Comparison of ENCODE assay signal across 1 cellular context in genomic region chr17:39209317-39210092, GRCh38.
TF ChIP-seq lines count a peak whose summit lies in the region.

No MANE protein-coding gene starts in this region.

TF ChIP-seq in GM12878, 131 proteins besides CTCF, POLR2A, EP300 and RAD21:
- TF ChIP-seq LARP7 (IDR thresholded peaks at IDR 0.05) = 0 out of 2 replicates have a peak, but pooled peaks have one; percentile 38
- no peak for TF ChIP-seq FOS (IDR thresholded peaks at IDR 0.05; ENCODE audit: borderline replicate concordance, extremely low read depth, insufficient read length)
- TF ChIP-seq POLR2AphosphoS2 (IDR thresholded peaks at IDR 0.05; ENCODE audit: low read depth, low read length) = no peak
- TF ChIP-seq, protein P1, sequence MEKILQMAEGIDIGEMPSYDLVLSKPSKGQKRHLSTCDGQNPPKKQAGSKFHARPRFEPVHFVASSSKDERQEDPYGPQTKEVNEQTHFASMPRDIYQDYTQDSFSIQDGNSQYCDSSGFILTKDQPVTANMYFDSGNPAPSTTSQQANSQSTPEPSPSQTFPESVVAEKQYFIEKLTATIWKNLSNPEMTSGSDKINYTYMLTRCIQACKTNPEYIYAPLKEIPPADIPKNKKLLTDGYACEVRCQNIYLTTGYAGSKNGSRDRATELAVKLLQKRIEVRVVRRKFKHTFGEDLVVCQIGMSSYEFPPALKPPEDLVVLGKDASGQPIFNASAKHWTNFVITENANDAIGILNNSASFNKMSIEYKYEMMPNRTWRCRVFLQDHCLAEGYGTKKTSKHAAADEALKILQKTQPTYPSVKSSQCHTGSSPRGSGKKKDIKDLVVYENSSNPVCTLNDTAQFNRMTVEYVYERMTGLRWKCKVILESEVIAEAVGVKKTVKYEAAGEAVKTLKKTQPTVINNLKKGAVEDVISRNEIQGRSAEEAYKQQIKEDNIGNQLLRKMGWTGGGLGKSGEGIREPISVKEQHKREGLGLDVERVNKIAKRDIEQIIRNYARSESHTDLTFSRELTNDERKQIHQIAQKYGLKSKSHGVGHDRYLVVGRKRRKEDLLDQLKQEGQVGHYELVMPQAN (conservative IDR thresholded peaks at IDR 0.05) = no peak
- no peak for TF ChIP-seq SMAD1 (IDR thresholded peaks at IDR 0.05; ENCODE audit: low read depth, partially characterized antibody)
- TF ChIP-seq SPI1 (IDR thresholded peaks at IDR 0.05; ENCODE audit: borderline replicate concordance, insufficient read depth, low read depth, low read length) = no peak
- TF ChIP-seq, protein P2, sequence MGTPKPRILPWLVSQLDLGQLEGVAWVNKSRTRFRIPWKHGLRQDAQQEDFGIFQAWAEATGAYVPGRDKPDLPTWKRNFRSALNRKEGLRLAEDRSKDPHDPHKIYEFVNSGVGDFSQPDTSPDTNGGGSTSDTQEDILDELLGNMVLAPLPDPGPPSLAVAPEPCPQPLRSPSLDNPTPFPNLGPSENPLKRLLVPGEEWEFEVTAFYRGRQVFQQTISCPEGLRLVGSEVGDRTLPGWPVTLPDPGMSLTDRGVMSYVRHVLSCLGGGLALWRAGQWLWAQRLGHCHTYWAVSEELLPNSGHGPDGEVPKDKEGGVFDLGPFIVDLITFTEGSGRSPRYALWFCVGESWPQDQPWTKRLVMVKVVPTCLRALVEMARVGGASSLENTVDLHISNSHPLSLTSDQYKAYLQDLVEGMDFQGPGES (IDR thresholded peaks at IDR 0.05) = no peak
- peak; percentile 58 for TF ChIP-seq IKZF1 (conservative IDR thresholded peaks at IDR 0.05)
- 0 out of 2 replicates have a peak, but pooled peaks have one; percentile 27 for TF ChIP-seq RB1 (IDR thresholded peaks at IDR 0.05; ENCODE audit: borderline replicate concordance)
- no peak for TF ChIP-seq CEBPB (IDR thresholded peaks at IDR 0.05; ENCODE audit: borderline replicate concordance in 1 of 2, low read depth in 2 of 2, low read length in 2 of 2)
- no peak for TF ChIP-seq RBBP5 (conservative IDR thresholded peaks at IDR 0.05)
- no peak for TF ChIP-seq ESRRA (IDR thresholded peaks at IDR 0.05; ENCODE audit: low read length)
- TF ChIP-seq ZNF207 (IDR thresholded peaks at IDR 0.05; ENCODE audit: borderline replicate concordance) = no peak
- TF ChIP-seq BACH1 (IDR thresholded peaks at IDR 0.05; ENCODE audit: borderline replicate concordance) = peak; percentile 44; the same call in 1 of the 2 replicates
- no peak for TF ChIP-seq SRF (IDR thresholded peaks at IDR 0.05; ENCODE audit: low read depth in 2 of 2, low read length in 2 of 2)
- no peak for TF ChIP-seq HDAC2 (IDR thresholded peaks at IDR 0.05)
- TF ChIP-seq SMC3 (IDR thresholded peaks at IDR 0.05; ENCODE audit: borderline replicate concordance, low read length) = no peak
- TF ChIP-seq BCLAF1 (IDR thresholded peaks at IDR 0.05) = no peak
- TF ChIP-seq FOXK2 (IDR thresholded peaks at IDR 0.05) = no peak
- TF ChIP-seq PAX8 (IDR thresholded peaks at IDR 0.05) = no peak
- no peak for TF ChIP-seq ZNF24 (IDR thresholded peaks at IDR 0.05)
- no peak for TF ChIP-seq BCL3 (IDR thresholded peaks at IDR 0.05; ENCODE audit: borderline replicate concordance, insufficient read depth, low read depth, low read length, poor library complexity, severe bottlenecking)
- TF ChIP-seq SKIL (IDR thresholded peaks at IDR 0.05; ENCODE audit: low read depth, poor library complexity, severe bottlenecking) = no peak
- peak; percentile 62 for TF ChIP-seq MEF2B (IDR thresholded peaks at IDR 0.05; ENCODE audit: partially characterized antibody, poor library complexity, severe bottlenecking)
- TF ChIP-seq MTA3 (IDR thresholded peaks at IDR 0.05; ENCODE audit: borderline replicate concordance, low read length) = no peak
- TF ChIP-seq EGR1 (IDR thresholded peaks at IDR 0.05; ENCODE audit: borderline replicate concordance in 1 of 2, low read depth in 2 of 2, low read length in 2 of 2) = 0 out of 3 replicates have a peak, but pooled peaks of 1 of the 2 experiments have one; percentile 9
- TF ChIP-seq BRCA1 (IDR thresholded peaks at IDR 0.05; ENCODE audit: low read depth, low read length) = no peak
- TF ChIP-seq, protein P3, sequence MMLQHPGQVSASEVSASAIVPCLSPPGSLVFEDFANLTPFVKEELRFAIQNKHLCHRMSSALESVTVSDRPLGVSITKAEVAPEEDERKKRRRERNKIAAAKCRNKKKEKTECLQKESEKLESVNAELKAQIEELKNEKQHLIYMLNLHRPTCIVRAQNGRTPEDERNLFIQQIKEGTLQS (IDR thresholded peaks at IDR 0.05; ENCODE audit: borderline replicate concordance, extremely low read depth, low read depth, low read length) = no peak
- no peak for TF ChIP-seq KLF5 (IDR thresholded peaks at IDR 0.05; ENCODE audit: partially characterized antibody)
- TF ChIP-seq, protein P4, sequence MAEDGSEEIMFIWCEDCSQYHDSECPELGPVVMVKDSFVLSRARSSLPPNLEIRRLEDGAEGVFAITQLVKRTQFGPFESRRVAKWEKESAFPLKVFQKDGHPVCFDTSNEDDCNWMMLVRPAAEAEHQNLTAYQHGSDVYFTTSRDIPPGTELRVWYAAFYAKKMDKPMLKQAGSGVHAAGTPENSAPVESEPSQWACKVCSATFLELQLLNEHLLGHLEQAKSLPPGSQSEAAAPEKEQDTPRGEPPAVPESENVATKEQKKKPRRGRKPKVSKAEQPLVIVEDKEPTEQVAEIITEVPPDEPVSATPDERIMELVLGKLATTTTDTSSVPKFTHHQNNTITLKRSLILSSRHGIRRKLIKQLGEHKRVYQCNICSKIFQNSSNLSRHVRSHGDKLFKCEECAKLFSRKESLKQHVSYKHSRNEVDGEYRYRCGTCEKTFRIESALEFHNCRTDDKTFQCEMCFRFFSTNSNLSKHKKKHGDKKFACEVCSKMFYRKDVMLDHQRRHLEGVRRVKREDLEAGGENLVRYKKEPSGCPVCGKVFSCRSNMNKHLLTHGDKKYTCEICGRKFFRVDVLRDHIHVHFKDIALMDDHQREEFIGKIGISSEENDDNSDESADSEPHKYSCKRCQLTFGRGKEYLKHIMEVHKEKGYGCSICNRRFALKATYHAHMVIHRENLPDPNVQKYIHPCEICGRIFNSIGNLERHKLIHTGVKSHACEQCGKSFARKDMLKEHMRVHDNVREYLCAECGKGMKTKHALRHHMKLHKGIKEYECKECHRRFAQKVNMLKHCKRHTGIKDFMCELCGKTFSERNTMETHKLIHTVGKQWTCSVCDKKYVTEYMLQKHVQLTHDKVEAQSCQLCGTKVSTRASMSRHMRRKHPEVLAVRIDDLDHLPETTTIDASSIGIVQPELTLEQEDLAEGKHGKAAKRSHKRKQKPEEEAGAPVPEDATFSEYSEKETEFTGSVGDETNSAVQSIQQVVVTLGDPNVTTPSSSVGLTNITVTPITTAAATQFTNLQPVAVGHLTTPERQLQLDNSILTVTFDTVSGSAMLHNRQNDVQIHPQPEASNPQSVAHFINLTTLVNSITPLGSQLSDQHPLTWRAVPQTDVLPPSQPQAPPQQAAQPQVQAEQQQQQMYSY (CRISPR knock-in tag; IDR thresholded peaks at IDR 0.05) = no peak
- TF ChIP-seq EZH2 (IDR thresholded peaks at IDR 0.05; ENCODE audit: borderline replicate concordance, control insufficient read depth, low read depth, low read length) = no peak
- TF ChIP-seq RAD51 (IDR thresholded peaks at IDR 0.05) = no peak
- no peak for TF ChIP-seq HDAC6 (IDR thresholded peaks at IDR 0.05; ENCODE audit: unreplicated experiment)
- no peak for TF ChIP-seq MAX (IDR thresholded peaks at IDR 0.05; ENCODE audit: low read depth, low read length)
- no peak for TF ChIP-seq ZSCAN29 (IDR thresholded peaks at IDR 0.05)
- TF ChIP-seq NRF1 (conservative IDR thresholded peaks at IDR 0.05; ENCODE audit: low read depth, low read length) = no peak
- TF ChIP-seq BHLHE40 (IDR thresholded peaks at IDR 0.05; ENCODE audit: borderline replicate concordance in 1 of 2, low read depth in 2 of 2, low read length in 1 of 2) = peak in 1 of 2 experiments; percentile 57; a peak in 1 of 4 replicates
- TF ChIP-seq RELB (IDR thresholded peaks at IDR 0.05; ENCODE audit: low read depth) = no peak
- TF ChIP-seq, protein P5, sequence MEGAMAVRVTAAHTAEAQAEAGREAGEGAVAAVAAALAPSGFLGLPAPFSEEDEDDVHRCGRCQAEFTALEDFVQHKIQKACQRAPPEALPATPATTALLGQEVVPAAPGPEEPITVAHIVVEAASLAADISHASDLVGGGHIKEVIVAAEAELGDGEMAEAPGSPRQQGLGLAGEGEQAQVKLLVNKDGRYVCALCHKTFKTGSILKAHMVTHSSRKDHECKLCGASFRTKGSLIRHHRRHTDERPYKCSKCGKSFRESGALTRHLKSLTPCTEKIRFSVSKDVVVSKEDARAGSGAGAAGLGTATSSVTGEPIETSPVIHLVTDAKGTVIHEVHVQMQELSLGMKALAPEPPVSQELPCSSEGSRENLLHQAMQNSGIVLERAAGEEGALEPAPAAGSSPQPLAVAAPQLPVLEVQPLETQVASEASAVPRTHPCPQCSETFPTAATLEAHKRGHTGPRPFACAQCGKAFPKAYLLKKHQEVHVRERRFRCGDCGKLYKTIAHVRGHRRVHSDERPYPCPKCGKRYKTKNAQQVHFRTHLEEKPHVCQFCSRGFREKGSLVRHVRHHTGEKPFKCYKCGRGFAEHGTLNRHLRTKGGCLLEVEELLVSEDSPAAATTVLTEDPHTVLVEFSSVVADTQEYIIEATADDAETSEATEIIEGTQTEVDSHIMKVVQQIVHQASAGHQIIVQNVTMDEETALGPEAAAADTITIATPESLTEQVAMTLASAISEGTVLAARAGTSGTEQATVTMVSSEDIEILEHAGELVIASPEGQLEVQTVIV (IDR thresholded peaks at IDR 0.05; ENCODE audit: borderline replicate concordance, partially characterized antibody) = no peak
- TF ChIP-seq CBFB (IDR thresholded peaks at IDR 0.05; ENCODE audit: low read depth) = no peak
- TF ChIP-seq HCFC1 (IDR thresholded peaks at IDR 0.05; ENCODE audit: low read length) = no peak
- no peak for TF ChIP-seq NR2C2 (IDR thresholded peaks at IDR 0.05; ENCODE audit: borderline replicate concordance, control insufficient read depth, insufficient read length, low read depth)
- TF ChIP-seq DPF2 (IDR thresholded peaks at IDR 0.05) = 0 out of 2 replicates have a peak, but pooled peaks have one; percentile 67
- TF ChIP-seq HDGF (IDR thresholded peaks at IDR 0.05) = no peak
